In genomic region chr6:124962617-124963415, GRCh38 we compare ENCODE assay signal across 8 cellular contexts. TPM values are rescaled to one million over a fixed set of nuclear protein-coding genes. Genes with fewer than 3 reads are reported as not detected.
DNase-seq lines count a peak whose midpoint lies in the region; ATAC-seq and TF ChIP-seq lines count a peak whose summit lies in the region.

No MANE protein-coding gene starts in this region.

- H3K27ac ChIP-seq in CD8-positive, alpha-beta T cell (ENCODE audit: low read depth, low read length): no peak overlapping the region
- peak overlapping the region; percentile 94 for H3K27ac ChIP-seq in RWPE2 (ENCODE audit: poor library complexity, severe bottlenecking)
- H3K27ac ChIP-seq in endodermal cell (ENCODE audit: low read depth, low read length): no peak overlapping the region
- peak overlapping the region; percentile 91 to 93 for H3K27ac ChIP-seq in lung (ENCODE audit: low read depth in 1 of 2, low read length in 1 of 2)
- peak overlapping the region; percentile 60 for H3K27ac ChIP-seq in substantia nigra (ENCODE audit: low read depth, low read length, poor library complexity, severe bottlenecking)
- H3K27ac ChIP-seq in OCI-LY7 (ENCODE audit: low read depth, low read length, poor library complexity, severe bottlenecking): no peak overlapping the region

- no peaks in the 10 kb centered on the region for H3K9me3 Mint-ChIP-seq in CD8-positive, alpha-beta T cell
- no peaks in the 10 kb centered on the region for H3K9me3 Mint-ChIP-seq in endodermal cell

- peak overlapping the region; percentile 23 for H3K9ac ChIP-seq in endodermal cell (ENCODE audit: extremely low read depth, low read length, poor library complexity, severe bottlenecking)

- no peak overlapping the region for H3K27ac Mint-ChIP-seq in CD8-positive, alpha-beta T cell
- peak overlapping the region; percentile 41 for H3K27ac Mint-ChIP-seq in endodermal cell

- H3K36me3 Mint-ChIP-seq in CD8-positive, alpha-beta T cell: no peaks in the 10 kb centered on the region
- H3K36me3 Mint-ChIP-seq in endodermal cell (ENCODE audit: low read depth): peaks cover 6% of the 10 kb centered on the region

- no peaks in the 10 kb centered on the region for H3K9me3 ChIP-seq in CD8-positive, alpha-beta T cell (ENCODE audit: low read length)
- H3K9me3 ChIP-seq in RWPE2 (ENCODE audit: severe bottlenecking) (no peaks in the 10 kb centered on the region), endodermal cell (ENCODE audit: control insufficient read depth, low read length) (no peaks in the 10 kb centered on the region), lung (ENCODE audit: control insufficient read depth in 2 of 2, insufficient read depth in 1 of 2, low read length in 1 of 2) (no peaks in the 10 kb centered on the region), OCI-LY7 (ENCODE audit: low read length) (no peaks in the 10 kb centered on the region)

- H3K4me3 ChIP-seq in CD8-positive, alpha-beta T cell (ENCODE audit: low read depth, low read length): no peak overlapping the region
- H3K4me3 ChIP-seq in RWPE2 (ENCODE audit: severe bottlenecking): peak overlapping the region; percentile 91
- H3K4me3 ChIP-seq in endodermal cell (ENCODE audit: low read length): peak overlapping the region; percentile 82
- H3K4me3 ChIP-seq in lung: peak overlapping the region; percentile 88
- H3K4me3 ChIP-seq in OCI-LY7 (ENCODE audit: low read depth, low read length, poor library complexity, severe bottlenecking): no peak overlapping the region

- CTCF ChIA-PET in CD8-positive, alpha-beta T cell (lab: Charles Lee): no interaction called here
- CTCF ChIA-PET in OCI-LY7 (lab: Charles Lee; ENCODE audit: unreplicated experiment): no interaction called here

- WGBS in endodermal cell (ENCODE audit: insufficient coverage in 1 of 2, insufficient read length in 1 of 2), 2 experiments: 2 to 5% methylated on average over 26 to 67 of the region's 67 CpGs
- WGBS in lung, 2 donors: 0 to 2% methylated on average over 36 to 67 of the region's 67 CpGs

- H3K79me2 ChIP-seq in OCI-LY7 (ENCODE audit: insufficient read depth, low read depth, low read length): no peaks in the 10 kb centered on the region

- no peaks in the 10 kb centered on the region for H3K36me3 ChIP-seq in CD8-positive, alpha-beta T cell (ENCODE audit: insufficient read depth, low read length)
- H3K36me3 ChIP-seq in RWPE2 (ENCODE audit: low read depth): peaks cover 31% of the 10 kb centered on the region
- no peaks in the 10 kb centered on the region for H3K36me3 ChIP-seq in endodermal cell (ENCODE audit: control insufficient read depth, insufficient read depth, low read length)
- no peaks in the 10 kb centered on the region for H3K36me3 ChIP-seq in lung (ENCODE audit: control insufficient read depth in 2 of 2, insufficient read depth in 2 of 2, low read length in 2 of 2)
- no peaks in the 10 kb centered on the region for H3K36me3 ChIP-seq in OCI-LY7 (ENCODE audit: insufficient read depth, low read length)

- BruUV-seq in OCI-LY7 (replicated peaks; lab: Mats Ljungman, UMichigan): no TSS peak

- ATAC-seq in CD8-positive, alpha-beta T cell: no peak
- ATAC-seq in GM19467 (IDR thresholded peaks at IDR 0.05; ENCODE audit: unreplicated experiment) (peak; percentile 35), RWPE2 (ENCODE audit: low read depth) (peak; percentile 40), lung (ENCODE audit: insufficient read depth, low FRiP score) (peak; percentile 20), HG02938 (IDR thresholded peaks at IDR 0.05; ENCODE audit: unreplicated experiment) (no peak)

- no peak overlapping the region for H3K4me2 ChIP-seq in OCI-LY7 (ENCODE audit: low read length)

- intact Hi-C loops in CD8-positive, alpha-beta T cell (cut with DNase I, micrococcal nuclease): no loop called here
- intact Hi-C loops in OCI-LY7 (cut with micrococcal nuclease; ENCODE audit: unreplicated experiment): no loop called here

- H3K27me3 Mint-ChIP-seq in CD8-positive, alpha-beta T cell (ENCODE audit: low read depth): peaks cover 40% of the 10 kb centered on the region
- peaks cover 3% of the 10 kb centered on the region for H3K27me3 Mint-ChIP-seq in endodermal cell (ENCODE audit: insufficient read depth)

- H3K4me1 Mint-ChIP-seq in CD8-positive, alpha-beta T cell (ENCODE audit: low read depth): peaks cover 10% of the 10 kb centered on the region
- H3K4me1 Mint-ChIP-seq in endodermal cell: peaks cover 23% of the 10 kb centered on the region

- no peak for DNase-seq in CD8-positive, alpha-beta T cell
- DNase-seq in RWPE2 (ENCODE audit: low spot score) (no peak), endodermal cell (peak; percentile 88), lung (ENCODE audit: low spot score) (peak; percentile 48), substantia nigra (lab: John Stamatoyannopoulos, UW) (peak in 44 of 49 donors; percentile 28 to 84 (median 47)), OCI-LY7 (ENCODE audit: low spot score) (no peak)

- POLR2A ChIA-PET in CD8-positive, alpha-beta T cell (lab: Charles Lee): no interaction called here
- POLR2A ChIA-PET in OCI-LY7 (lab: Charles Lee): no interaction called here

- no peaks in the 10 kb centered on the region for H3K27me3 ChIP-seq in CD8-positive, alpha-beta T cell (ENCODE audit: insufficient read depth, low read length)
- H3K27me3 ChIP-seq in RWPE2 (ENCODE audit: insufficient read depth, poor library complexity, severe bottlenecking) (no peaks in the 10 kb centered on the region), endodermal cell (ENCODE audit: control insufficient read depth, insufficient read depth, low read length, poor library complexity, severe bottlenecking) (peaks cover 6% of the 10 kb centered on the region), lung (ENCODE audit: control insufficient read depth, insufficient read depth) (no peaks in the 10 kb centered on the region)

- no peaks in the 10 kb centered on the region for H3K4me1 ChIP-seq in CD8-positive, alpha-beta T cell (ENCODE audit: insufficient read depth, low read length)
- peaks cover 43% of the 10 kb centered on the region for H3K4me1 ChIP-seq in RWPE2 (ENCODE audit: insufficient read depth, poor library complexity, severe bottlenecking)
- H3K4me1 ChIP-seq in endodermal cell (ENCODE audit: control insufficient read depth, insufficient read depth, low read length): no peaks in the 10 kb centered on the region
- H3K4me1 ChIP-seq in lung (ENCODE audit: control insufficient read depth in 2 of 2, insufficient read depth in 2 of 2, low read length in 2 of 2): peaks cover 0 to 17% of the 10 kb centered on the region in 2 donors
- H3K4me1 ChIP-seq in OCI-LY7 (ENCODE audit: insufficient read depth, low read length, poor library complexity, severe bottlenecking): no peaks in the 10 kb centered on the region

- H4K20me1 ChIP-seq in OCI-LY7 (ENCODE audit: insufficient read depth, low read length): no peaks in the 10 kb centered on the region

- no peak overlapping the region for H2AFZ ChIP-seq in OCI-LY7 (ENCODE audit: low read length)

- TF ChIP-seq CTCF in CD8-positive, alpha-beta T cell (IDR thresholded peaks at IDR 0.05): no peak
- TF ChIP-seq CTCF in RWPE2 (IDR thresholded peaks at IDR 0.05; ENCODE audit: poor library complexity, severe bottlenecking) (peak; percentile 41), endodermal cell (conservative IDR thresholded peaks at IDR 0.05) (peak; percentile 34), lung (IDR thresholded peaks at IDR 0.05; ENCODE audit: control extremely low read depth, extremely low read depth) (no peak), OCI-LY7 (conservative IDR thresholded peaks at IDR 0.05; ENCODE audit: low read length) (no peak)

- peak overlapping the region; percentile 38 for H3K4me3 Mint-ChIP-seq in CD8-positive, alpha-beta T cell
- H3K4me3 Mint-ChIP-seq in endodermal cell: peak overlapping the region; percentile 81

- H3K9me2 ChIP-seq in OCI-LY7 (ENCODE audit: insufficient read depth, low read length): no peaks in the 10 kb centered on the region

RNA-seq across cellular contexts. Expression of gene RNF217, which starts 0.6 kb away (rescaled TPM):
- total RNA-seq in CD8-positive, alpha-beta T cell: not detected
- total RNA-seq in endodermal cell (10 to 100 TPM; 24.0 to 28.1 TPM), lung (10 to 100 TPM; 22.3 to 58.6 TPM), OCI-LY7 (2022) (not detected in 2 replicates)
- 5.8 TPM for polyA plus RNA-seq in endodermal cell (2013, experiment 1 of 2)
- 4.8 TPM for polyA plus RNA-seq in endodermal cell (2013, experiment 2 of 2)
- polyA plus RNA-seq in lung: 1 to 10 TPM; 3.1 to 4.8 TPM
- total RNA-seq in OCI-LY7 (2014; rRNA removed; shearing (Covaris generic)): not detected in 2 replicates

Comparison
In these comparisons a context has a peak if more than half of its experiments do, and no peak if none do; other contexts are left out.
1. ATAC-seq: peak in GM19467 (single experiment), RWPE2 (single experiment) and lung (single experiment); none in CD8-positive, alpha-beta T cell (single experiment) and HG02938 (single experiment).
2. DNase-seq: peak in endodermal cell (single experiment), lung (single experiment) and substantia nigra (44 of 49); none in CD8-positive, alpha-beta T cell (0 of 7), RWPE2 (single experiment) and OCI-LY7 (single experiment).
3. H3K27ac ChIP-seq: peak in RWPE2 (single experiment), lung (2 of 2) and substantia nigra (single experiment); none in CD8-positive, alpha-beta T cell (single experiment), endodermal cell (single experiment) and OCI-LY7 (single experiment).
4. H3K4me3 ChIP-seq: peak in RWPE2 (single experiment), endodermal cell (single experiment) and lung (single experiment); none in CD8-positive, alpha-beta T cell (single experiment) and OCI-LY7 (single experiment).
5. CTCF ChIP-seq: peak in RWPE2 (single experiment) and endodermal cell (single experiment); none in CD8-positive, alpha-beta T cell (single experiment), lung (single experiment) and OCI-LY7 (single experiment).
6. RNA of gene RNF217, which starts 0.6 kb away (total RNA-seq): 22.3 to 58.6 TPM in lung and 24.0 to 28.1 TPM in endodermal cell; not detected in CD8-positive, alpha-beta T cell and not detected in OCI-LY7; every median in the first group is over 10 times any median in the second.